Comparison of ENCODE assay signal across 33 cellular contexts in the genomic region with DNA sequence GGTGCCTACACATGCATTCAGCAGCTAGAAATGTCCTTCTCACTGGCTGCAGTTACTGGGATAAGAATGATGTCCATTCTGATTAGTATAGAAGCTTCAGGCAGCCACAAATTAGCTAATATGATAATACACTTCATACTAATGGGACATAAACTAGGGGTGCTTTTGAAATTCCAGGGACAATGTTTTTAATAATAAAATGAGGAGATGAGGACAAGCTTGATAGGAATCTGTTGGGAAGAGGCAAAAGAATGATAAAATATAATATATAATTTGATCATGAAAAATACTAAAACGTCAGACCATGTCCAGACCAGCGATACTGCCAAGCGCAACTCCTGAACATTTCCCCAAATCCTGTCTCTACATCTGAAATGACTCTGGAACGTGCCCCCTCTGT.
"Had no signal": no experiment of that assay in that cellular context is flagged by ENCODE, and none has a peak within 500 bp of the region (broad histone marks: within the 10 kb centered on the region; RNA-seq: fewer than 3 reads in every experiment).

No MANE protein-coding gene starts in this region.

- H3K36me3 ChIP-seq: adrenal gland, ascending aorta, brain microvascular endothelial cell, breast epithelium, cardiac muscle cell had no signal

- H3K27ac ChIP-seq: adrenal gland, ascending aorta, body of pancreas, brain microvascular endothelial cell, breast epithelium, cardiac muscle cell had no signal

- H3K9me3 ChIP-seq: adrenal gland, ascending aorta, body of pancreas, breast epithelium had no signal

- H3K27me3 ChIP-seq: adrenal gland, ascending aorta, body of pancreas, brain microvascular endothelial cell, breast epithelium, cardiac muscle cell had no signal

- ATAC-seq: activated naive CD4-positive, alpha-beta T cell treated with anti-CD3 and anti-CD28 coated beads, Interleukin-2, amount 50 U/mL, for 72 hours; activated naive CD8-positive, alpha-beta T cell treated with anti-CD3 and anti-CD28 coated beads, Interleukin-2, amount 50 U/mL, for 24 hours; activated T-cell treated with anti-CD3 and anti-CD28 coated beads, Interleukin-2, amount 50 U/mL, for 4 hours; activated T-cell treated with anti-CD3 and anti-CD28 coated beads, Interleukin-2, amount 50 U/mL, for 72 hours; activated T-helper 17 cell treated with anti-CD3 and anti-CD28 coated beads, Interleukin-2, amount 50 U/mL, for 72 hours; body of pancreas had no signal

- H3K4me1 ChIP-seq: adrenal gland, ascending aorta, body of pancreas, breast epithelium had no signal

- H3K4me3 ChIP-seq: adrenal gland, ascending aorta, body of pancreas, breast epithelium, cardiac muscle cell had no signal

- FAIRE-seq: astrocyte, bronchial epithelial cell, colon had no signal

- DNase-seq: activated effector memory CD4-positive, alpha-beta T cell treated with anti-CD3 and anti-CD28 coated beads, Interleukin-2, amount 50 U/mL, for 16 hours; activated effector memory CD4-positive, alpha-beta T cell treated with Interleukin-2 at 50 U/mL for 16 hours; activated gamma-delta T cell; activated gamma-delta T cell treated with Interleukin-2 at 50 U/mL for 16 hours; activated naive CD4-positive, alpha-beta T cell; activated naive CD4-positive, alpha-beta T cell treated with anti-CD3 and anti-CD28 coated beads for 36 hours; activated naive CD4-positive, alpha-beta T cell treated with anti-CD3 and anti-CD28 coated beads, Interleukin-2, amount 10 ng/mL, durations not matched to agents 7 days and 5 days; activated naive CD4-positive, alpha-beta T cell treated with anti-CD3 and anti-CD28 coated beads, Interleukin-2, amount 50 U/mL, for 16 hours; activated naive CD4-positive, alpha-beta T cell treated with Interleukin-2 at 50 U/mL for 16 hours; activated naive CD8-positive, alpha-beta T cell treated with anti-CD3 and anti-CD28 coated beads for 36 hours; activated naive CD8-positive, alpha-beta T cell treated with anti-CD3 and anti-CD28 coated beads, Interleukin-2, amount 10 ng/mL, durations not matched to agents 7 days and 5 days; activated naive CD8-positive, alpha-beta T cell treated with anti-CD3 and anti-CD28 coated beads, Interleukin-2, amount 50 U/mL, for 24 hours; activated T-cell treated with anti-CD3 and anti-CD28 coated beads, Interleukin-2, amount 50 U/mL, for 4 hours; activated T-cell treated with anti-CD3 and anti-CD28 coated beads, Interleukin-2, amount 50 U/mL, for 48 hours; activated T-cell treated with anti-CD3 and anti-CD28 coated beads, Interleukin-2, amount 50 U/mL, for 72 hours; adrenal gland; amniotic stem cell; amygdala; anterior cingulate cortex; aorta; body of pancreas; brain microvascular endothelial cell; caudate nucleus; central memory CD4-positive, alpha-beta T cell; cerebellar nuclear complex had no signal
